Comparison of ENCODE assay signal across 17 cellular contexts in the genomic region with DNA sequence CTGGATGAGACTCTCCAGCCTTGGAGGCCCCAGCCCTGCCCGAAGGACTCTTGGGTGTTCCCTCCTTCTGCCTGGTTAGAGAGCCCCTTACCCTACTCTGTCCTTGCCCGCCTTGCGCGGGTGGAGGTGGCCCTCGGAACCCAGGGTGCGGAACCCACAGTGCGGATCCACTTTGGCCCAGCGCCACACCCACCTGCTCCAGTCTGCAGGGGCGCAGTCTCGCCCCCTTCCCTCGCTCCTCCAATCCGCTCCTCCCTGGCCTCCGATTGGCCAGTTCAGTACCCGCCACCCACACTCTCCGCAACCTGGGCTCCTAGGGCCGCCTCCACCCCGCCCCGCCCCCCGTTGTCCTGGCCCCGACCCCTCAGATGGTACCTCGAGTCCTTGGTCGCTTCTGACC. TPM values are rescaled to one million over a fixed set of nuclear protein-coding genes. Genes with fewer than 3 reads are reported as not detected.
DNase-seq lines count a peak whose midpoint lies in the region; ATAC-seq, FAIRE-seq and TF ChIP-seq lines count a peak whose summit lies in the region.
"Had no signal": no experiment of that assay in that cellular context is flagged by ENCODE, and none has a peak within 500 bp of the region (broad histone marks: within the 10 kb centered on the region; RNA-seq: fewer than 3 reads in every experiment).

No MANE protein-coding gene starts in this region.

- H3K4me3 Mint-ChIP-seq in CD4-positive, alpha-beta T cell = peak overlapping the region; percentile 85
- H3K4me3 Mint-ChIP-seq in nephron (peak overlapping the region; percentile 90 to 94 (median 91)), chondrocyte (ENCODE audit: unreplicated experiment) (no peak overlapping the region)

- H3K4me1 ChIP-seq in HUES48 (ENCODE audit: control insufficient read depth, insufficient read depth, low read length) (peaks cover 39% of the 10 kb centered on the region), H1 (replicated peaks in 1 of 4; ENCODE audit: control insufficient read depth in 3 of 4, insufficient read depth in 4 of 4, low read length in 3 of 4) (peaks cover 7 to 38% (median 26%) of the 10 kb centered on the region in 4 experiments), spleen (peaks cover 21 to 59% (median 36%) of the 10 kb centered on the region in 6 donors)

- no peak overlapping the region for H3K27ac Mint-ChIP-seq in CD4-positive, alpha-beta T cell
- H3K27ac Mint-ChIP-seq in nephron (peak overlapping the region in 1 of 3 experiments; percentile 67), chondrocyte (ENCODE audit: unreplicated experiment) (no peak overlapping the region)

- H2AK5ac ChIP-seq in H1 (ENCODE audit: low read depth, low read length) = peak overlapping the region; percentile 11; the same call in 1 of the 2 replicates

- no peaks in the 10 kb centered on the region for H3K27me3 Mint-ChIP-seq in CD4-positive, alpha-beta T cell
- H3K27me3 Mint-ChIP-seq in nephron (ENCODE audit: low read depth) = peaks cover 4% of the 10 kb centered on the region
- H3K27me3 Mint-ChIP-seq in chondrocyte (ENCODE audit: low read depth) = no peaks in the 10 kb centered on the region

- TF ChIP-seq POLR2A in H1 (IDR thresholded peaks at IDR 0.05; ENCODE audit: control extremely low read depth in 1 of 2, low read depth in 2 of 2, low read length in 2 of 2) (no peak), spleen (IDR thresholded peaks at IDR 0.05) (no peak)

- TF ChIP-seq RAD21 in H1 (IDR thresholded peaks at IDR 0.05 in 1 of 2, conservative IDR thresholded peaks at IDR 0.05 in 1 of 2; ENCODE audit: low read depth in 2 of 2, low read length in 2 of 2) = no peak

- peak overlapping the region; percentile 72 to 92 for H3K4me2 ChIP-seq in H1 (ENCODE audit: insufficient read depth in 1 of 2, low read depth in 2 of 2, low read length in 2 of 2)

- ATAC-seq in CD4-positive, alpha-beta T cell (ENCODE audit: poor library complexity) = no peak
- ATAC-seq: stimulated activated naive CD8-positive, alpha-beta T cell treated with anti-CD3 and anti-CD28 coated beads, Interleukin-15, Interleukin-2, amounts not matched to agents 100 U/mL and 50 U/mL, for 24 hours had no signal

- peaks cover 10% of the 10 kb centered on the region; the same call in 1 of the 2 replicates for H3K79me1 ChIP-seq in H1 (ENCODE audit: low read depth, low read length)

- no peak overlapping the region for H4K91ac ChIP-seq in H1 (replicated peaks; ENCODE audit: insufficient read length, low read length)

- POLR2A ChIA-PET in CD4-positive, alpha-beta T cell (lab: Charles Lee) = no interaction called here
- POLR2A ChIA-PET in H1 (lab: Charles Lee; ENCODE audit: partially characterized antibody) = interaction anchor here (1.4 to 4.9 kb wide), 6 partner anchors 11 to 71 kb away, joined by 3 to 35 read pairs (median 8); partner anchors contain the start of genes FAU, MRPL49, SYVN1 and TM7SF2

- H2BK120ac ChIP-seq in H1 (replicated peaks; ENCODE audit: low read depth, low read length) = no peak overlapping the region

- TF ChIP-seq CTCF in CD4-positive, alpha-beta T cell (IDR thresholded peaks at IDR 0.05) = no peak
- no peak for TF ChIP-seq CTCF in H1 (IDR thresholded peaks at IDR 0.05; ENCODE audit: control extremely low read depth in 1 of 3, insufficient read depth in 1 of 3, low read depth in 1 of 3, low read length in 3 of 3)
- TF ChIP-seq CTCF in nephron (IDR thresholded peaks at IDR 0.05; ENCODE audit: unreplicated experiment in 3 of 3) = no peak
- TF ChIP-seq CTCF in chondrocyte (IDR thresholded peaks at IDR 0.05) = no peak
- TF ChIP-seq CTCF in spleen (IDR thresholded peaks at IDR 0.05 in 8 of 11, conservative IDR thresholded peaks at IDR 0.05 in 3 of 11) = no peak

- H3K79me2 ChIP-seq in H1 (ENCODE audit: control insufficient read depth in 1 of 2, insufficient read depth in 2 of 2, low read length in 2 of 2) = peaks cover 0 to 13% of the 10 kb centered on the region in 2 experiments; a peak in 2 of 4 replicates

- no peak overlapping the region for H2AFZ ChIP-seq in H1 (ENCODE audit: low read length)

- H3K23me2 ChIP-seq in H1 (ENCODE audit: low read depth, low read length) = peaks cover 10% of the 10 kb centered on the region

- no peak overlapping the region for H2BK15ac ChIP-seq in H1 (ENCODE audit: low read length)

- no peak overlapping the region for H3K9ac ChIP-seq in HUES48 (ENCODE audit: low read depth, low read length)
- no peak overlapping the region for H3K9ac ChIP-seq in H1 (replicated peaks in 1 of 4; ENCODE audit: extremely low read depth in 1 of 4, low read depth in 3 of 4, low read length in 3 of 4)

- no peak overlapping the region for H3K27ac ChIP-seq in CD4-positive, alpha-beta T cell (ENCODE audit: low read depth, low read length)
- H3K27ac ChIP-seq in HUES48 (ENCODE audit: low read depth, low read length) (peak overlapping the region; percentile 82), H1 (ENCODE audit: low read depth, low read length) (no peak overlapping the region), spleen (peak overlapping the region in 1 of 8 donors; percentile 96)
- H3K27ac ChIP-seq: brain microvascular endothelial cell had no signal

- peaks cover 43% of the 10 kb centered on the region for H3K36me3 Mint-ChIP-seq in CD4-positive, alpha-beta T cell (ENCODE audit: low read depth)
- H3K36me3 Mint-ChIP-seq in nephron (ENCODE audit: low read depth) = peaks cover 25% of the 10 kb centered on the region
- peaks cover 13% of the 10 kb centered on the region for H3K36me3 Mint-ChIP-seq in chondrocyte (ENCODE audit: low read depth)

- H3K23ac ChIP-seq in H1 (ENCODE audit: insufficient read length) = no peak overlapping the region

- 0 out of 2 replicates have a peak overlapping the region, but pooled peaks have one; percentile 15 for H3K18ac ChIP-seq in H1 (ENCODE audit: extremely low read depth, low read length)

- peak overlapping the region; percentile 58; the same call in 1 of the 2 replicates for H4K8ac ChIP-seq in H1 (ENCODE audit: extremely low read depth, insufficient read depth, low read length)

- H4K5ac ChIP-seq in H1 (ENCODE audit: insufficient read length, low read depth, low read length) = no peak overlapping the region

- no peak overlapping the region for H2BK20ac ChIP-seq in H1 (ENCODE audit: low read length)

- H3K14ac ChIP-seq in H1 (ENCODE audit: insufficient read length) = no peak overlapping the region

- H3K4me3 ChIP-seq in HUES48 (ENCODE audit: low read depth, low read length) (peak overlapping the region; percentile 95), H1 (ENCODE audit: extremely low read depth in 1 of 4, insufficient read depth in 2 of 4, low read depth in 3 of 4, low read length in 4 of 4) (peak overlapping the region; percentile 2 to 82 (median 24); a peak in 5 of 8 replicates), spleen (no peak overlapping the region)

- CTCF ChIA-PET in CD4-positive, alpha-beta T cell (lab: Charles Lee) = no interaction called here
- CTCF ChIA-PET in H1 (lab: Charles Lee; ENCODE audit: partially characterized antibody) = interaction anchor here (0.6 to 7.3 kb wide), 4 partner anchors 20 to 254 kb away, joined by 3 to 47 read pairs (median 4); partner anchors contain the start of genes FAU and MRPL49

- H2BK5ac ChIP-seq in H1 (ENCODE audit: low read depth, low read length) = peak overlapping the region; percentile 40; the same call in 1 of the 2 replicates

- H3K9me3 Mint-ChIP-seq in CD4-positive, alpha-beta T cell = no peaks in the 10 kb centered on the region
- H3K9me3 Mint-ChIP-seq in nephron = no peaks in the 10 kb centered on the region
- no peaks in the 10 kb centered on the region for H3K9me3 Mint-ChIP-seq in chondrocyte (ENCODE audit: low read depth)

- TF ChIP-seq EP300 in H1 (IDR thresholded peaks at IDR 0.05; ENCODE audit: borderline replicate concordance in 1 of 2, low read depth in 2 of 2, low read length in 2 of 2) = no peak

- H4K20me1 ChIP-seq in H1 (replicated peaks in 1 of 2; ENCODE audit: control insufficient read depth in 1 of 2, insufficient read depth in 2 of 2, low read length in 2 of 2) = peaks cover 0 to 5% of the 10 kb centered on the region in 2 experiments

- H3K56ac ChIP-seq in H1 (replicated peaks; ENCODE audit: insufficient read length, low read depth, low read length) = no peak overlapping the region

- no peak overlapping the region for H3K4ac ChIP-seq in H1 (replicated peaks; ENCODE audit: insufficient read length, low read depth, low read length)

- intact Hi-C loops in CD4-positive, alpha-beta T cell (cut with DNase I, micrococcal nuclease) = loop anchor here in 1 of 2 experiments (5.0 kb wide), 2 partner anchors 47 to 172 kb away; partner anchors contain the start of gene ARL2
- intact Hi-C loops in spleen (cut with DNase I; ENCODE audit: low total_unique reads) = loop anchor here (5.0 kb wide), 1 partner anchor 67 kb away; the partner anchor contains the start of gene ZNHIT2

- no peaks in the 10 kb centered on the region for H3K27me3 ChIP-seq in CD4-positive, alpha-beta T cell (ENCODE audit: control insufficient read depth, insufficient read depth, low read length)
- no peaks in the 10 kb centered on the region for H3K27me3 ChIP-seq in HUES48 (ENCODE audit: control insufficient read depth, insufficient read depth, low read length)
- no peaks in the 10 kb centered on the region for H3K27me3 ChIP-seq in H1 (replicated peaks in 1 of 4; ENCODE audit: control insufficient read depth in 3 of 4, extremely low read depth in 1 of 4, insufficient read depth in 3 of 4, low read length in 3 of 4)
- H3K27me3 ChIP-seq in spleen (replicated peaks in 1 of 7) = no peaks in the 10 kb centered on the region
- H3K27me3 ChIP-seq: brain microvascular endothelial cell had no signal

- H2BK12ac ChIP-seq in H1 (ENCODE audit: low read depth, low read length) = 0 out of 2 replicates have a peak overlapping the region, but pooled peaks have one; percentile 56

- DNase-seq in CD4-positive, alpha-beta T cell = no peak
- peak in 1 of 2 experiments; percentile 87 for DNase-seq in H1 (ENCODE audit: low read depth in 1 of 2, low spot score in 2 of 2)
- no peak for DNase-seq in activated effector memory CD4-positive, alpha-beta T cell treated with anti-CD3 and anti-CD28 coated beads, Interleukin-2, amount 50 U/mL, for 16 hours
- DNase-seq in chondrocyte (ENCODE audit: low spot score) = no peak
- no peak for DNase-seq in mucosa of gallbladder (ENCODE audit: low spot score)
- DNase-seq in spleen = no peak
- DNase-seq: activated CD4-positive, alpha-beta T cell treated with anti-CD3 and anti-CD28 coated beads for 48 hours; brain microvascular endothelial cell; erythroblast; GDM1; GOT3; MV-4-11; stimulated activated CD4-positive, alpha-beta T cell treated with anti-CD3 and anti-CD28 coated beads, Interleukin-2, amount 100 ng/mL, for 48 hours; stimulated activated naive CD8-positive, alpha-beta T cell treated with anti-CD3 and anti-CD28 coated beads, Interleukin-15, Interleukin-2, amounts not matched to agents 100 U/mL and 50 U/mL, for 24 hours had no signal

- FAIRE-seq in H1 (lab: Jason Lieb, UNC) = peak; percentile 7

- no peaks in the 10 kb centered on the region for H3K9me3 ChIP-seq in CD4-positive, alpha-beta T cell (ENCODE audit: control insufficient read depth, low read length)
- H3K9me3 ChIP-seq in HUES48 (ENCODE audit: control insufficient read depth, insufficient read depth, low read length) = no peaks in the 10 kb centered on the region
- H3K9me3 ChIP-seq in H1 (ENCODE audit: insufficient read depth in 2 of 2, low read depth in 1 of 2, low read length in 1 of 2) = no peaks in the 10 kb centered on the region
- H3K9me3 ChIP-seq in spleen = no peaks in the 10 kb centered on the region

- H3K4me1 Mint-ChIP-seq in CD4-positive, alpha-beta T cell (ENCODE audit: low read depth) = peaks cover 12% of the 10 kb centered on the region
- H3K4me1 Mint-ChIP-seq in nephron (peaks cover 11% of the 10 kb centered on the region), chondrocyte (ENCODE audit: low read depth) (peaks cover 17% of the 10 kb centered on the region)

- WGBS in H1 (ENCODE audit: extremely low coverage in 1 of 2, insufficient coverage in 1 of 2, insufficient read length in 1 of 2, insufficient replicate concordance in 2 of 2, low coverage in 1 of 2, low lambda C conversion rate in 2 of 2, missing lambda C conversion rate in 1 of 2), 2 experiments = 12% methylated on average over 12 of the region's 22 CpGs; no CpG with 5 or more reads in 1 of the 2 experiments
- 90 to 96% (median 92%) methylated on average over 18 to 22 of the region's 22 CpGs for WGBS in spleen, 5 donors

- H3K36me3 ChIP-seq in HUES48 (ENCODE audit: control insufficient read depth, insufficient read depth, low read length) (peaks cover 39% of the 10 kb centered on the region), H1 (ENCODE audit: control insufficient read depth in 2 of 4, insufficient read depth in 4 of 4, low read length in 3 of 4) (peaks cover 9 to 34% (median 19%) of the 10 kb centered on the region in 4 experiments), spleen (peaks cover 0 to 62% (median 37%) of the 10 kb centered on the region in 6 donors)

RNA-seq across cellular contexts. Expression of gene CAPN1, which starts 2.4 kb away (rescaled TPM):
- 10 to 100 TPM; 80.3 to 83.2 TPM for total RNA-seq in CD4-positive, alpha-beta T cell
- total RNA-seq in H1 (2021; fragmentation: NEBNext Ultra II Directional; extraction: Animal tissue kit (Norgen Biotek cat#: 25700)) = 194 and 200 TPM in 2 replicates
- polyA plus RNA-seq in H1 (2011; rRNA removed) = 233 and 337 TPM in 2 replicates
- polyA plus RNA-seq in H1 (2011; cell fraction: cytosol; rRNA removed) = 139 TPM
- polyA plus RNA-seq in H1 (2011; cell fraction: nucleus; rRNA removed) = 393 TPM
- polyA plus RNA-seq in H1 (2012, experiment 1 of 2) = 100.0 to 149 TPM (median 144 TPM) in 4 replicates
- polyA plus RNA-seq in H1 (2012, experiment 2 of 2) = 187 TPM
- polyA plus RNA-seq in H1 (2013, experiment 1 of 2) = 112 TPM
- 99.2 TPM for polyA plus RNA-seq in H1 (2013, experiment 2 of 2)
- 147 and 176 TPM in 2 replicates for polyA minus RNA-seq in H1 (2011; rRNA and poly(A)+ RNA removed)
- 96.6 TPM for polyA minus RNA-seq in H1 (2011; cell fraction: cytosol; rRNA and poly(A)+ RNA removed)
- polyA minus RNA-seq in H1 (2011; cell fraction: nucleus; rRNA and poly(A)+ RNA removed) = 108 TPM
- total RNA-seq in chondrocyte = 120 to 130 TPM (median 127 TPM) in 3 replicates
- total RNA-seq in mucosa of gallbladder = 287 TPM
- total RNA-seq in spleen = 100 to 1,000 TPM; 135 to 203 (median 161) TPM
- 100 to 1,000 TPM in 1 of 3 donors, 10 to 100 TPM in 2; 61.6 to 111 (median 73.3) TPM for polyA plus RNA-seq in spleen

RNA-seq across cellular contexts. Expression of gene SPDYC, which starts 14.1 kb away (rescaled TPM):
- not detected for total RNA-seq in CD4-positive, alpha-beta T cell
- total RNA-seq in H1 (2021; fragmentation: NEBNext Ultra II Directional; extraction: Animal tissue kit (Norgen Biotek cat#: 25700)) = not detected in 2 replicates
- polyA plus RNA-seq in H1 (2011; rRNA removed) (0.15 and 0.31 TPM in 2 replicates), spleen (under 1 TPM in 1 of 3 donors, not detected in 2; 0.11 TPM)
- 0.16 TPM for polyA plus RNA-seq in H1 (2011; cell fraction: cytosol; rRNA removed)
- polyA plus RNA-seq in H1 (2011; cell fraction: nucleus; rRNA removed) = 0.16 TPM
- polyA plus RNA-seq in H1 (2012, experiment 1 of 2) = 0.29 TPM in 1 of 4 replicates, not detected in the others
- polyA plus RNA-seq in H1 (2012, experiment 2 of 2) = not detected
- polyA plus RNA-seq in H1 (2013, experiment 1 of 2) = 0.10 TPM
- 0.17 TPM for polyA plus RNA-seq in H1 (2013, experiment 2 of 2)
- not detected in 2 replicates for polyA minus RNA-seq in H1 (2011; rRNA and poly(A)+ RNA removed)
- polyA minus RNA-seq in H1 (2011; cell fraction: cytosol; rRNA and poly(A)+ RNA removed) = not detected
- polyA minus RNA-seq in H1 (2011; cell fraction: nucleus; rRNA and poly(A)+ RNA removed) = not detected
- total RNA-seq in chondrocyte (not detected in 3 replicates), mucosa of gallbladder (not detected), spleen (not detected)
- total RNA-seq: mononuclear cell had no signal

RNA-seq across cellular contexts. Expression of gene SYVN1, which starts 49.8 kb away (rescaled TPM):
- 10 to 100 TPM; 89.1 to 96.8 TPM for total RNA-seq in CD4-positive, alpha-beta T cell
- total RNA-seq in H1 (2021; fragmentation: NEBNext Ultra II Directional; extraction: Animal tissue kit (Norgen Biotek cat#: 25700)) = 29.4 and 34.0 TPM in 2 replicates
- 27.8 and 37.5 TPM in 2 replicates for polyA plus RNA-seq in H1 (2011; rRNA removed)
- 11.3 TPM for polyA plus RNA-seq in H1 (2011; cell fraction: cytosol; rRNA removed)
- 58.4 TPM for polyA plus RNA-seq in H1 (2011; cell fraction: nucleus; rRNA removed)
- 22.3 to 33.8 TPM (median 27.7 TPM) in 4 replicates for polyA plus RNA-seq in H1 (2012, experiment 1 of 2)
- 22.8 TPM for polyA plus RNA-seq in H1 (2012, experiment 2 of 2)
- polyA plus RNA-seq in H1 (2013, experiment 1 of 2) = 35.6 TPM
- 34.9 TPM for polyA plus RNA-seq in H1 (2013, experiment 2 of 2)
- polyA minus RNA-seq in H1 (2011; rRNA and poly(A)+ RNA removed) = 62.1 and 66.3 TPM in 2 replicates
- 13.3 TPM for polyA minus RNA-seq in H1 (2011; cell fraction: cytosol; rRNA and poly(A)+ RNA removed)
- 22.0 TPM for polyA minus RNA-seq in H1 (2011; cell fraction: nucleus; rRNA and poly(A)+ RNA removed)
- total RNA-seq in chondrocyte = 47.5 to 53.5 TPM (median 49.2 TPM) in 3 replicates
- total RNA-seq in mucosa of gallbladder = 84.4 TPM
- 100 to 1,000 TPM in 5 of 7 donors, 10 to 100 TPM in 2; 90.9 to 152 (median 110) TPM for total RNA-seq in spleen
- 10 to 100 TPM; 35.1 to 62.8 (median 53.6) TPM for polyA plus RNA-seq in spleen

Comparison
In these comparisons a context has a peak if more than half of its experiments do, and no peak if none do; other contexts are left out.
1. H3K4me3 ChIP-seq: peak in HUES48 (single experiment) and H1 (4 of 4); none in spleen (0 of 8).